18 cellular contexts compared by ENCODE assay signal in the genomic region with DNA sequence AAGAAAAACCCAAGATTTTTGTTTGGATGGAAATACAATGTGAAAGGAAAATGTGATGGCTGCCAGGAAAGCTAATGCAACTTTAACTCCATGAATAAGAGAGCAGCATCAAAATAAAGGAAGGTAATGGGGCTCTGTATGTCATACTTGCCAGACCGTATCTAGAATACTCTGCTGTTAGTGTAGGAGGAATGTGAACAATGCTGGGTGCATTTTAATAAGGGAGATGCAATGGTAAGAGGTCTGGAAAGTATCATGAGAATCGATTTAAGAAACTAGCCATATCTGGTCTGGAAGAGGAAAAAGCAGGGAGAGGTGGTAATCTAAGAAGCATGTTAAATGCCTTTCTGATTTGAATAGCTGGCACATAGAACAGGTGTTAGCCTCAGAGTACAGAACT.
"Had no signal": no experiment of that assay in that cellular context is flagged by ENCODE, and none has a peak within 500 bp of the region (broad histone marks: within the 10 kb centered on the region; RNA-seq: fewer than 3 reads in every experiment).

No MANE protein-coding gene starts in this region.

- H3K27me3 ChIP-seq: colonic mucosa, hepatocyte, suprapubic skin, tibial artery, upper lobe of left lung, uterus had no signal

- H3K27ac ChIP-seq: colonic mucosa, hepatocyte, suprapubic skin, tibial artery, upper lobe of left lung, uterus had no signal

- H2AFZ ChIP-seq: hepatocyte had no signal

- H3K4me3 ChIP-seq: colonic mucosa, hepatocyte, smooth muscle cell, suprapubic skin, tibial artery, upper lobe of left lung, uterus had no signal

- DNase-seq: colonic mucosa; dermis blood vessel endothelial cell; erythroblast; foreskin melanocyte; head of caudate nucleus; kidney; mammary epithelial cell; naive thymus-derived CD4-positive, alpha-beta T cell; right cardiac atrium; stimulated activated CD4-positive, alpha-beta T cell treated with anti-CD3 and anti-CD28 coated beads, Interleukin-2, amount 100 ng/mL, for 48 hours; stimulated activated CD8-positive, alpha-beta memory T cell treated with anti-CD3 and anti-CD28 coated beads, Interleukin-4, amount 100 ng/mL, for 48 hours; stimulated activated naive CD8-positive, alpha-beta T cell treated with anti-CD3 and anti-CD28 coated beads, Interleukin-15, Interleukin-2, amounts not matched to agents 100 U/mL and 50 U/mL, for 24 hours; tibial artery; upper lobe of left lung; uterus had no signal

- H3K9me3 ChIP-seq: colonic mucosa, suprapubic skin, tibial artery, upper lobe of left lung, uterus had no signal

- H3K4me1 ChIP-seq: colonic mucosa, suprapubic skin, tibial artery, upper lobe of left lung, uterus had no signal

- H3K36me3 ChIP-seq: colonic mucosa, suprapubic skin, tibial artery, upper lobe of left lung, uterus had no signal

- H3K4me2 ChIP-seq: hepatocyte, smooth muscle cell had no signal
